In genomic region chr11:819943-820649, GRCh38 we compare ENCODE assay signal across 8 cellular contexts. TPM values are rescaled to one million over a fixed set of nuclear protein-coding genes. Genes with fewer than 3 reads are reported as not detected.
DNase-seq lines count a peak whose midpoint lies in the region; ATAC-seq and TF ChIP-seq lines count a peak whose summit lies in the region.

No MANE protein-coding gene starts in this region.

- peak overlapping the region; percentile 66 to 73 for H3K4me3 ChIP-seq in CD4-positive, alpha-beta memory T cell (ENCODE audit: low read length in 2 of 2)

- H3K9me3 Mint-ChIP-seq in CD4-positive, alpha-beta memory T cell: no peaks in the 10 kb centered on the region

- no peaks in the 10 kb centered on the region for H3K27me3 ChIP-seq in CD4-positive, alpha-beta memory T cell (ENCODE audit: insufficient read depth, low read length)

- no peaks in the 10 kb centered on the region for H3K9me3 ChIP-seq in CD4-positive, alpha-beta memory T cell (ENCODE audit: control insufficient read depth in 1 of 2, low read length in 2 of 2)

- intact Hi-C loops in CD4-positive, alpha-beta memory T cell (cut with micrococcal nuclease): loop anchor here (1.0 to 2.0 kb wide), 3 partner anchors 11 to 22 kb away; partner anchors contain the start of genes CD151, POLR2L, RPLP2 and TSPAN4

- peaks cover 5% of the 10 kb centered on the region for H3K36me3 ChIP-seq in CD4-positive, alpha-beta memory T cell (ENCODE audit: insufficient read depth, low read length)

- peaks cover 2 to 22% (median 11%) of the 10 kb centered on the region in 4 donors for H3K4me1 Mint-ChIP-seq in CD4-positive, alpha-beta memory T cell

- H3K27me3 Mint-ChIP-seq in CD4-positive, alpha-beta memory T cell: no peaks in the 10 kb centered on the region

- peak; percentile 94 to 97 (median 96) for DNase-seq in CD4-positive, alpha-beta memory T cell
- DNase-seq in HT-29 (ENCODE audit: low spot score) (peak; percentile 95), OCI-M1 (lab: John Stamatoyannopoulos, UW) (peak; percentile 91), activated T-cell treated with anti-CD3 and anti-CD28 coated beads for 48 hours (ENCODE audit: low read depth) (peak; percentile 90), erythroblast (lab: John Stamatoyannopoulos, UW) (peak; percentile 93), myocyte (ENCODE audit: low read depth) (peak; percentile 90)
- peak; percentile 87 for DNase-seq in stimulated activated CD8-positive, alpha-beta memory T cell treated with anti-CD3 and anti-CD28 coated beads, Interleukin-7, amount 100 ng/mL, for 24 hours (ENCODE audit: low read depth)

- H3K4me3 Mint-ChIP-seq in CD4-positive, alpha-beta memory T cell: peak overlapping the region; percentile 87 to 94 (median 89)

- no peak for TF ChIP-seq POLR2A in erythroblast (IDR thresholded peaks at IDR 0.05; ENCODE audit: low read length)

- H3K27ac ChIP-seq in CD4-positive, alpha-beta memory T cell (ENCODE audit: low read depth, low read length): peak overlapping the region; percentile 81

- H3K4me1 ChIP-seq in CD4-positive, alpha-beta memory T cell (ENCODE audit: insufficient read depth, low read length): peaks cover 22% of the 10 kb centered on the region

- POLR2A ChIA-PET in CD4-positive, alpha-beta memory T cell (lab: Charles Lee; ENCODE audit: partially characterized antibody): interaction anchor here (0.6 to 6.4 kb wide), 15 partner anchors 10 to 612 kb away, joined by 3 to 109 read pairs (median 7); partner anchors contain the start of genes BET1L, CD151, PHRF1 and PIDD1

- peaks cover 5 to 20% of the 10 kb centered on the region in 2 donors for H3K36me3 Mint-ChIP-seq in CD4-positive, alpha-beta memory T cell

- CTCF ChIA-PET in CD4-positive, alpha-beta memory T cell (lab: Charles Lee; ENCODE audit: partially characterized antibody): interaction anchor here (1.3 to 1.5 kb wide), 2 partner anchors 21 kb away, joined by 3 to 4 read pairs; no protein-coding TSS in a partner anchor

- ATAC-seq in GM19467 (IDR thresholded peaks at IDR 0.05; ENCODE audit: unreplicated experiment): peak; percentile 63

- H3K27ac Mint-ChIP-seq in CD4-positive, alpha-beta memory T cell: peak overlapping the region; percentile 87 to 94 (median 92)

RNA-seq across cellular contexts. Expression of gene PNPLA2, which starts 1.4 kb away (rescaled TPM):
- total RNA-seq in CD4-positive, alpha-beta memory T cell: 100 to 1,000 TPM; 200 to 201 TPM
- polyA plus RNA-seq in CD4-positive, alpha-beta memory T cell: 10 to 100 TPM; 12.2 to 35.2 TPM
- total RNA-seq in HT-29 (2014; rRNA removed; shearing (Covaris generic)): 174 and 202 TPM in 2 replicates
- 84.0 and 183 TPM in 2 replicates for total RNA-seq in myocyte
- 179 TPM for polyA plus RNA-seq in myocyte (2012)

RNA-seq across cellular contexts. Expression of gene CRACR2B, which starts 7.6 kb away (rescaled TPM):
- under 1 TPM in 1 of 2 experiments, not detected in 1; 0.55 TPM for total RNA-seq in CD4-positive, alpha-beta memory T cell
- not detected for polyA plus RNA-seq in CD4-positive, alpha-beta memory T cell
- total RNA-seq in HT-29 (2014; rRNA removed; shearing (Covaris generic)): 204 and 225 TPM in 2 replicates
- total RNA-seq in myocyte: 16.6 and 26.5 TPM in 2 replicates
- polyA plus RNA-seq in myocyte (2012): 9.4 TPM

RNA-seq across cellular contexts. Expression of gene RPLP2, which starts 10.3 kb away (rescaled TPM):
- total RNA-seq in CD4-positive, alpha-beta memory T cell: 1,000 to 10,000 TPM; 4,870 to 5,155 TPM
- polyA plus RNA-seq in CD4-positive, alpha-beta memory T cell: 1,000 to 10,000 TPM; 1,822 to 3,757 TPM
- total RNA-seq in HT-29 (2014; rRNA removed; shearing (Covaris generic)): 1,913 and 1,915 TPM in 2 replicates
- 381 and 504 TPM in 2 replicates for total RNA-seq in myocyte
- 1,554 TPM for polyA plus RNA-seq in myocyte (2012)

RNA-seq across cellular contexts. Expression of gene CD151, which starts 12.7 kb away (rescaled TPM):
- 10 to 100 TPM; 20.7 to 23.4 TPM for total RNA-seq in CD4-positive, alpha-beta memory T cell
- polyA plus RNA-seq in CD4-positive, alpha-beta memory T cell: 10 to 100 TPM in 1 of 2 donors, 1 to 10 TPM in 1; 9.7 to 24.8 TPM
- total RNA-seq in HT-29 (2014; rRNA removed; shearing (Covaris generic)): 916 and 940 TPM in 2 replicates
- 900 and 1,201 TPM in 2 replicates for total RNA-seq in myocyte
- polyA plus RNA-seq in myocyte (2012): 1,432 TPM

RNA-seq across cellular contexts. Expression of gene PIDD1, which starts 15.1 kb away (rescaled TPM):
- total RNA-seq in CD4-positive, alpha-beta memory T cell: 10 to 100 TPM; 32.5 to 34.8 TPM
- polyA plus RNA-seq in CD4-positive, alpha-beta memory T cell: 1 to 10 TPM; 7.0 to 7.8 TPM
- total RNA-seq in HT-29 (2014; rRNA removed; shearing (Covaris generic)): 31.7 and 53.9 TPM in 2 replicates
- 10.5 and 14.7 TPM in 2 replicates for total RNA-seq in myocyte
- polyA plus RNA-seq in myocyte (2012): 11.7 TPM

Comparison
In these comparisons a context has a peak if more than half of its experiments do, and no peak if none do; other contexts are left out.
1. Peak in every context shown above with its lines: DNase-seq, ATAC-seq, H3K4me3 ChIP-seq and H3K27ac ChIP-seq.